Comparison of ENCODE assay signal across 1 cellular context in the genomic region with DNA sequence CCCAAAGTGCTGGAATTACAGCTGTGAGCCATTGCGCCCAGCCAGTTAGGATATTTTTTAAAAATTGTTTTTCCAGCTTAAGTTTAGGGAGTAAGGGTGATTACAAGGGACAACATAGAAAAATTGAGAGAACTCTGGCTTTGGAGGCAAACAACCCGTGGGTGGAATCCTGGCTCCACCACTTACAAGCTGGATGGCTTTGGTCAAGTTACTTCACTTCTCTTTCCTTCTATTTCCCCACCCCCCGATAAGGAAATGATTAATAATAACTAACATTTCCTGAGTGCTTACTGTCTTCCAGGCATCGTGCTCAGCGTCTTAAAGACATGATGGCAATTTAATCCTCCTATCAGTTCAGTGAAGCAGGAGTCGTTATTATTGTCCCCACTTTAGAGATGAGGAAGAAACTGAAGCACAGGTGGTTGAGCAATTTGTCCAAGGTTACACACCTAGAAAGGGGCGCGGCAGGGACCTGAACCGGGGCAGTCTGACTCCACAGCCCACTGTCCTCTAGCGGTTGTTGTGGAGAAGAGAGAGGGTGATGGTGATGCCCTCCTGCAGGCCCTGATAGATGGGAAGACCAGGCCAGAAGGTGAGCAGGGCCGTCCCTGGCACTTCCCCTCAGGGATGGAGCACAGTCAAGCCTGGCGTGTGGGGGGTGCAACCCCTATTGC.
TF ChIP-seq lines count a peak whose summit lies in the region.

No MANE protein-coding gene starts in this region.

TF ChIP-seq in HepG2, 621 proteins besides CTCF, POLR2A, EP300 and RAD21:
- 0 out of 2 replicates have a peak, but pooled peaks have one; percentile 11 for TF ChIP-seq CEBPG (CRISPR knock-in tag; IDR thresholded peaks at IDR 0.05)
- TF ChIP-seq, protein P1, sequence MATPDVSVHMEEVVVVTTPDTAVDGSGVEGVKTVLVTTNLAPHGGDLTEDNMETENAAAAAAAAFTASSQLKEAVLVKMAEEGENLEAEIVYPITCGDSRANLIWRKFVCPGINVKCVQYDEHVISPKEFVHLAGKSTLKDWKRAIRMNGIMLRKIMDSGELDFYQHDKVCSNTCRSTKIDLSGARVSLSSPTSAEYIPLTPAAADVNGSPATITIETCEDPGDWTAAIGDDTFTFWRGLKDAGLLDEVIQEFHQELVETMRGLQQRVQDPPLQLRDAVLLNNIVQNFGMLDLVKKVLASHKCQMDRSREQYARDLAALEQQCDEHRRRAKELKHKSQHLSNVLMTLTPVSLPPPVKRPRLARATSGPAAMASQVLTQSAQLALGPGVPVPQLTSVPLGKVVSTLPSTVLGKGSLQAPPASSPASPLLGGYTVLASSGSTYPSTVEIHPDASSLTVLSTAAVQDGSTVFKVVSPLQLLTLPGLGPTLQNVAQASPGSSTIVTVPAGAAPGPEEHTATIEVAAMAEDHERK (CRISPR knock-in tag; IDR thresholded peaks at IDR 0.05; ENCODE audit: low read depth): no peak
